ENCODE assay signal across 1 cellular context in the genomic region with DNA sequence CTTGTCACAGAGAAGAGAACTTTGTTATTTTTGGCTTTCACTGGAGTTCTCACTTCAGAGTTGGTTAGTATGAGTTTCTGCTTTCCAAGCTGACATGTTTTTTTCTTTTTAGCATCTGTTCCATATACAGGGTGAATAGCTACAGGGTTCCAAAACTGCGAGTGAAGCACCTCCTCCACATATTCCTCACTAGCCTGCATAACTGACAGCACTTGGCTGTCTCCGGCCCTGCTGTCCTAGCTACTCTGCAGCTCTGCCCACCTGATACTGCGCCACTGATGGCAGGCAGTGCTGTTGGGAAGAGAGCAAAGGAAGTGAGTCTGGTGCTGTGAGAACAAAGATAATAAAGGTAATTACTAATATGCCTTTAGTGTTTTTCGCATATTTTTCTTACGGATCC.
TF ChIP-seq lines count a peak whose summit lies in the region.

No MANE protein-coding gene starts in this region.

TF ChIP-seq in K562, 482 proteins besides CTCF, POLR2A, EP300 and RAD21 (continued from another document):
- TF ChIP-seq TSHZ1 (CRISPR knock-in tag; IDR thresholded peaks at IDR 0.05) = no peak
- TF ChIP-seq ZNF133 (CRISPR knock-in tag; IDR thresholded peaks at IDR 0.05) = no peak
- TF ChIP-seq ZNF780A (CRISPR knock-in tag; IDR thresholded peaks at IDR 0.05) = no peak
- no peak for TF ChIP-seq ZNF347 (CRISPR knock-in tag; IDR thresholded peaks at IDR 0.05; ENCODE audit: low read depth)
- TF ChIP-seq, protein P1, sequence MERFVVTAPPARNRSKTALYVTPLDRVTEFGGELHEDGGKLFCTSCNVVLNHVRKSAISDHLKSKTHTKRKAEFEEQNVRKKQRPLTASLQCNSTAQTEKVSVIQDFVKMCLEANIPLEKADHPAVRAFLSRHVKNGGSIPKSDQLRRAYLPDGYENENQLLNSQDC (CRISPR knock-in tag; IDR thresholded peaks at IDR 0.05) = no peak
- TF ChIP-seq CBFA2T2 (conservative IDR thresholded peaks at IDR 0.05) = no peak
- TF ChIP-seq, protein P2, sequence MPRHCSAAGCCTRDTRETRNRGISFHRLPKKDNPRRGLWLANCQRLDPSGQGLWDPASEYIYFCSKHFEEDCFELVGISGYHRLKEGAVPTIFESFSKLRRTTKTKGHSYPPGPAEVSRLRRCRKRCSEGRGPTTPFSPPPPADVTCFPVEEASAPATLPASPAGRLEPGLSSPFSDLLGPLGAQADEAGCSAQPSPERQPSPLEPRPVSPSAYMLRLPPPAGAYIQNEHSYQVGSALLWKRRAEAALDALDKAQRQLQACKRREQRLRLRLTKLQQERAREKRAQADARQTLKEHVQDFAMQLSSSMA (CRISPR knock-in tag; IDR thresholded peaks at IDR 0.05) = no peak
- TF ChIP-seq HMG20B (CRISPR knock-in tag; IDR thresholded peaks at IDR 0.05) = no peak
- TF ChIP-seq ZNF398 (CRISPR knock-in tag; IDR thresholded peaks at IDR 0.05) = no peak
- TF ChIP-seq, protein P3, sequence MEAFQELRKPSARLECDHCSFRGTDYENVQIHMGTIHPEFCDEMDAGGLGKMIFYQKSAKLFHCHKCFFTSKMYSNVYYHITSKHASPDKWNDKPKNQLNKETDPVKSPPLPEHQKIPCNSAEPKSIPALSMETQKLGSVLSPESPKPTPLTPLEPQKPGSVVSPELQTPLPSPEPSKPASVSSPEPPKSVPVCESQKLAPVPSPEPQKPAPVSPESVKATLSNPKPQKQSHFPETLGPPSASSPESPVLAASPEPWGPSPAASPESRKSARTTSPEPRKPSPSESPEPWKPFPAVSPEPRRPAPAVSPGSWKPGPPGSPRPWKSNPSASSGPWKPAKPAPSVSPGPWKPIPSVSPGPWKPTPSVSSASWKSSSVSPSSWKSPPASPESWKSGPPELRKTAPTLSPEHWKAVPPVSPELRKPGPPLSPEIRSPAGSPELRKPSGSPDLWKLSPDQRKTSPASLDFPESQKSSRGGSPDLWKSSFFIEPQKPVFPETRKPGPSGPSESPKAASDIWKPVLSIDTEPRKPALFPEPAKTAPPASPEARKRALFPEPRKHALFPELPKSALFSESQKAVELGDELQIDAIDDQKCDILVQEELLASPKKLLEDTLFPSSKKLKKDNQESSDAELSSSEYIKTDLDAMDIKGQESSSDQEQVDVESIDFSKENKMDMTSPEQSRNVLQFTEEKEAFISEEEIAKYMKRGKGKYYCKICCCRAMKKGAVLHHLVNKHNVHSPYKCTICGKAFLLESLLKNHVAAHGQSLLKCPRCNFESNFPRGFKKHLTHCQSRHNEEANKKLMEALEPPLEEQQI (IDR thresholded peaks at IDR 0.05) = no peak
- TF ChIP-seq XRCC4 (IDR thresholded peaks at IDR 0.05; ENCODE audit: extremely low read depth, insufficient read depth, insufficient read length) = no peak
- TF ChIP-seq MCM7 (IDR thresholded peaks at IDR 0.05) = no peak
- no peak for TF ChIP-seq FOXP1 (CRISPR knock-in tag; IDR thresholded peaks at IDR 0.05)
- TF ChIP-seq ZKSCAN8 (CRISPR knock-in tag; IDR thresholded peaks at IDR 0.05) = no peak
